In genomic region chr1:19445417-19446342, GRCh38 we compare ENCODE assay signal across 8 cellular contexts. TPM values are rescaled to one million over a fixed set of nuclear protein-coding genes. Genes with fewer than 3 reads are reported as not detected.
DNase-seq lines count a peak whose midpoint lies in the region; ATAC-seq and TF ChIP-seq lines count a peak whose summit lies in the region.

No MANE protein-coding gene starts in this region.

- no peak overlapping the region for H3K4me3 ChIP-seq in AG04450 (ENCODE audit: low read depth, low read length)
- H3K4me3 ChIP-seq in ascending aorta, result peak overlapping the region in 1 of 2 donors; percentile 1
- no peak overlapping the region for H3K4me3 ChIP-seq in upper lobe of right lung

- H3K9me3 ChIP-seq in AG04450 (ENCODE audit: control insufficient read depth, insufficient read depth, low read length), result no peaks in the 10 kb centered on the region
- H3K9me3 ChIP-seq in ascending aorta, result no peaks in the 10 kb centered on the region
- no peaks in the 10 kb centered on the region for H3K9me3 ChIP-seq in upper lobe of right lung

- DNase-seq in AG04450 (ENCODE audit: low read depth, low spot score) (no peak), HEK293T (ENCODE audit: extremely low spot score) (peak; percentile 49), ascending aorta (ENCODE audit: low spot score in 2 of 2) (no peak), left kidney (ENCODE audit: low read depth, low spot score) (peak; percentile 84), upper lobe of right lung (peak; percentile 71), SIG-M5 (lab: John Stamatoyannopoulos, UW) (no peak), DMS79 treated with DMSO at 0.1 percent for 48 hours (lab: John Stamatoyannopoulos, UW) (no peak)
- no peak for DNase-seq in activated CD8-positive, alpha-beta memory T cell treated with anti-CD3 and anti-CD28 coated beads, Interleukin-2, amount 50 U/mL, for 48 hours

- H3K27me3 ChIP-seq in AG04450 (ENCODE audit: control insufficient read depth, insufficient read depth, low read length) (no peaks in the 10 kb centered on the region), ascending aorta (no peaks in the 10 kb centered on the region), upper lobe of right lung (no peaks in the 10 kb centered on the region)

- H3K27ac ChIP-seq in AG04450 (ENCODE audit: low read depth, low read length) (peak overlapping the region; percentile 43), ascending aorta (peak overlapping the region; percentile 88 to 93), upper lobe of right lung (peak overlapping the region; percentile 60)

- peak; percentile 75 for ATAC-seq in upper lobe of right lung

- H3K4me1 ChIP-seq in ascending aorta, result peaks cover 51 to 93% of the 10 kb centered on the region in 2 donors
- peaks cover 68% of the 10 kb centered on the region for H3K4me1 ChIP-seq in upper lobe of right lung

- POLR2A ChIA-PET in AG04450 (lab: Yijun Ruan, JAX), result no interaction called here
- POLR2A ChIA-PET in HEK293T (lab: Yijun Ruan, JAX), result no interaction called here

- TF ChIP-seq CTCF in AG04450 (IDR thresholded peaks at IDR 0.05; ENCODE audit: low read depth, low read length) (peak; percentile 49), ascending aorta (IDR thresholded peaks at IDR 0.05) (peak in 2 of 3 experiments; percentile 20), upper lobe of right lung (IDR thresholded peaks at IDR 0.05) (peak; percentile 35)

- CTCF ChIA-PET in AG04450 (lab: Charles Lee) (interaction anchor here (0.8 to 1.1 kb wide), 2 partner anchors 9 to 47 kb away, joined by 3 to 4 read pairs; no protein-coding TSS in a partner anchor), HEK293T (lab: Yijun Ruan, JAX) (interaction anchor here (0.8 to 1.0 kb wide), 2 partner anchors 9 to 37 kb away, joined by 3 read pairs; no protein-coding TSS in a partner anchor)

- intact Hi-C loops in ascending aorta (cut with DNase I) (loop anchor here (10.0 kb wide), 1 partner anchor 289 kb away; no protein-coding TSS in a partner anchor), upper lobe of right lung (cut with DNase I) (no loop called here)

- H3K36me3 ChIP-seq in ascending aorta (no peaks in the 10 kb centered on the region), upper lobe of right lung (no peaks in the 10 kb centered on the region)

TF ChIP-seq in HEK293T, 16 proteins besides CTCF, POLR2A, EP300 and RAD21:
- no peak for TF ChIP-seq TARDBP (IDR thresholded peaks at IDR 0.05)
- peak; percentile 35; the same call in 1 of the 2 replicates for TF ChIP-seq L3MBTL2 (conservative IDR thresholded peaks at IDR 0.05)

RNA-seq across cellular contexts. Expression of gene CAPZB, which starts 39.7 kb away (rescaled TPM):
- 292 and 312 TPM in 2 replicates for polyA plus RNA-seq in AG04450 (2011; rRNA removed)
- polyA minus RNA-seq in AG04450 (2011; rRNA and poly(A)+ RNA removed), result 164 and 172 TPM in 2 replicates
- total RNA-seq in ascending aorta, result 102 TPM
- total RNA-seq in upper lobe of right lung, result 237 TPM

Comparison
In these comparisons a context has a peak if more than half of its experiments do, and no peak if none do; other contexts are left out.
1. DNase-seq: peak in HEK293T (single experiment), left kidney (single experiment) and upper lobe of right lung (single experiment); none in AG04450 (single experiment), ascending aorta (0 of 2), SIG-M5 (single experiment), DMS79 treated with DMSO at 0.1 percent for 48 hours (single experiment) and activated CD8-positive, alpha-beta memory T cell treated with anti-CD3 and anti-CD28 coated beads, Interleukin-2, amount 50 U/mL, for 48 hours (single experiment).
2. Peak in every context shown above with its lines, with median percentiles within 50 percentile points of each other: H3K27ac ChIP-seq and CTCF ChIP-seq.